In the genomic region with DNA sequence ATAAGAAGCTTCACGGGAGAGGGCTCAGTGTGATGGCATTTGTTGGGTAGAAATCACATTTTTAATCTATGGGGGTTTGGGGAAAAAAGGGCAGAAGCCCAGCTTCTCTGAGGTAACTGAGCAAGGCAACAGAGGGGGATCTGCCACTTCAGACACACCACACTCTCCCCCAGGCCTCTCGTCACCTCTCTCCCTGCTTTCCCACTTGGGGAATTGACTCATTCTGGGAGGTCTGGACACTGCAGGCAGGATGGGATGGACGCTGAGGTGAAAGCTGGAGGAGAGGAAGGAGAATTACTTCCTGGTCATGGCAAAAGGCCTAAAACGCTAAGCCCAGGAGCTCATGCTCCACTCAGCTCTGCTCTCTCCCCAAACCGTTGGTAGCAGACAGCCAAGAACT, we compare ENCODE assay signal across 9 cellular contexts. TPM values are rescaled to one million over a fixed set of nuclear protein-coding genes. Genes with fewer than 3 reads are reported as not detected.
DNase-seq lines count a peak whose midpoint lies in the region; ATAC-seq, FAIRE-seq and TF ChIP-seq lines count a peak whose summit lies in the region.
"Had no signal": no experiment of that assay in that cellular context is flagged by ENCODE, and none has a peak within 500 bp of the region (broad histone marks: within the 10 kb centered on the region; RNA-seq: fewer than 3 reads in every experiment).

No MANE protein-coding gene starts in this region.

- POLR2A ChIA-PET in activated CD4-positive, alpha-beta T cell treated with anti-CD3 and anti-CD28 coated beads, Interleukin-2, amount 10 ng/mL, durations not matched to agents 7 days and 5 days (lab: Charles Lee): no interaction called here
- POLR2A ChIA-PET in activated naive CD8-positive, alpha-beta T cell treated with anti-CD3 and anti-CD28 coated beads, Interleukin-2, amount 10 ng/mL, durations not matched to agents 7 days and 5 days (lab: Charles Lee): interaction anchor here (0.9 to 1.9 kb wide), 9 partner anchors 29 to 525 kb away, joined by 3 to 11 read pairs (median 4); a partner anchor contains a TSS

- intact Hi-C loops in kidney (cut with DNase I): no loop called here

- H3K9ac ChIP-seq in kidney (ENCODE audit: low read length in 2 of 2): peak overlapping the region in 1 of 2 donors; percentile 29

- no peak for TF ChIP-seq CTCF in kidney (IDR thresholded peaks at IDR 0.05; ENCODE audit: borderline replicate concordance, extremely low read depth, insufficient read depth)
- TF ChIP-seq CTCF in suprapubic skin (IDR thresholded peaks at IDR 0.05): no peak

- no peak for TF ChIP-seq EP300 in suprapubic skin (IDR thresholded peaks at IDR 0.05)

- DNase-seq in activated CD4-positive, alpha-beta T cell treated with anti-CD3 and anti-CD28 coated beads, Interleukin-2, amount 10 ng/mL, durations not matched to agents 7 days and 5 days: peak; percentile 16
- no peak for DNase-seq in activated CD4-positive, alpha-beta T cell treated with anti-CD3 and anti-CD28 coated beads, Interleukin-2, amount 50 U/mL, for 1 hour
- no peak for DNase-seq in activated naive CD8-positive, alpha-beta T cell treated with anti-CD3 and anti-CD28 coated beads, Interleukin-2, amount 10 ng/mL, durations not matched to agents 7 days and 5 days
- DNase-seq in kidney (no peak), suprapubic skin (ENCODE audit: low spot score in 2 of 2) (no peak), germinal center (ENCODE audit: low spot score) (no peak)
- no peak for DNase-seq in effector CD4-positive, alpha-beta T cell

- H3K27me3 Mint-ChIP-seq in activated CD4-positive, alpha-beta T cell treated with anti-CD3 and anti-CD28 coated beads, Interleukin-2, amount 10 ng/mL, durations not matched to agents 7 days and 5 days: no peaks in the 10 kb centered on the region
- no peaks in the 10 kb centered on the region for H3K27me3 Mint-ChIP-seq in activated naive CD8-positive, alpha-beta T cell treated with anti-CD3 and anti-CD28 coated beads, Interleukin-2, amount 10 ng/mL, durations not matched to agents 7 days and 5 days

- FAIRE-seq in kidney (lab: Jason Lieb, UNC): no peak

- H3K36me3 Mint-ChIP-seq in activated CD4-positive, alpha-beta T cell treated with anti-CD3 and anti-CD28 coated beads, Interleukin-2, amount 10 ng/mL, durations not matched to agents 7 days and 5 days (ENCODE audit: low read depth): peaks cover 13% of the 10 kb centered on the region
- H3K36me3 Mint-ChIP-seq in activated naive CD8-positive, alpha-beta T cell treated with anti-CD3 and anti-CD28 coated beads, Interleukin-2, amount 10 ng/mL, durations not matched to agents 7 days and 5 days: peaks cover 7% of the 10 kb centered on the region

- peak overlapping the region; percentile 94 for H3K27ac Mint-ChIP-seq in activated CD4-positive, alpha-beta T cell treated with anti-CD3 and anti-CD28 coated beads, Interleukin-2, amount 10 ng/mL, durations not matched to agents 7 days and 5 days
- H3K27ac Mint-ChIP-seq in activated naive CD8-positive, alpha-beta T cell treated with anti-CD3 and anti-CD28 coated beads, Interleukin-2, amount 10 ng/mL, durations not matched to agents 7 days and 5 days: peak overlapping the region; percentile 92

- H3K4me3 Mint-ChIP-seq in activated CD4-positive, alpha-beta T cell treated with anti-CD3 and anti-CD28 coated beads, Interleukin-2, amount 10 ng/mL, durations not matched to agents 7 days and 5 days: peak overlapping the region; percentile 33
- H3K4me3 Mint-ChIP-seq in activated naive CD8-positive, alpha-beta T cell treated with anti-CD3 and anti-CD28 coated beads, Interleukin-2, amount 10 ng/mL, durations not matched to agents 7 days and 5 days: peak overlapping the region; percentile 59

- H3K27me3 ChIP-seq in suprapubic skin: no peaks in the 10 kb centered on the region

- H3K4me1 ChIP-seq in kidney (ENCODE audit: control insufficient read depth in 1 of 2, insufficient read depth in 1 of 2, low read depth in 1 of 2, low read length in 2 of 2) (peaks cover 5 to 10% of the 10 kb centered on the region in 2 donors), suprapubic skin (peaks cover 11% of the 10 kb centered on the region)

- H3K4me1 Mint-ChIP-seq in activated CD4-positive, alpha-beta T cell treated with anti-CD3 and anti-CD28 coated beads, Interleukin-2, amount 10 ng/mL, durations not matched to agents 7 days and 5 days: peaks cover 51% of the 10 kb centered on the region
- peaks cover 37% of the 10 kb centered on the region for H3K4me1 Mint-ChIP-seq in activated naive CD8-positive, alpha-beta T cell treated with anti-CD3 and anti-CD28 coated beads, Interleukin-2, amount 10 ng/mL, durations not matched to agents 7 days and 5 days

- H3K9me3 ChIP-seq in kidney (ENCODE audit: control insufficient read depth in 1 of 2, low read length in 2 of 2): no peaks in the 10 kb centered on the region
- no peaks in the 10 kb centered on the region for H3K9me3 ChIP-seq in suprapubic skin

- no peak for ATAC-seq in activated naive CD8-positive, alpha-beta T cell treated with anti-CD3 and anti-CD28 coated beads, Interleukin-2, amount 10 ng/mL, durations not matched to agents 7 days and 5 days (ENCODE audit: low read depth)
- ATAC-seq in GM21360 (IDR thresholded peaks at IDR 0.05; ENCODE audit: unreplicated experiment): no peak

- peak overlapping the region; percentile 63 to 85 for H3K27ac ChIP-seq in kidney (ENCODE audit: low read depth in 2 of 2, low read length in 2 of 2)
- H3K27ac ChIP-seq in suprapubic skin: peak overlapping the region; percentile 53

- H3K4me3 ChIP-seq in kidney (ENCODE audit: low read length in 2 of 2): no peak overlapping the region
- H3K4me3 ChIP-seq in suprapubic skin: no peak overlapping the region
- H3K4me3 ChIP-seq: lung had no signal

- H3K36me3 ChIP-seq in kidney (ENCODE audit: control insufficient read depth in 1 of 2, insufficient read depth in 2 of 2, low read length in 2 of 2): peaks cover 0 to 2% of the 10 kb centered on the region in 2 donors
- peaks cover 4% of the 10 kb centered on the region for H3K36me3 ChIP-seq in suprapubic skin

- CTCF ChIA-PET in activated CD4-positive, alpha-beta T cell treated with anti-CD3 and anti-CD28 coated beads, Interleukin-2, amount 10 ng/mL, durations not matched to agents 7 days and 5 days (lab: Charles Lee): interaction anchor here (0.6 to 1.9 kb wide), 11 partner anchors 9 to 474 kb away, joined by 3 to 8 read pairs (median 4); a partner anchor contains a TSS

- TF ChIP-seq POLR2A in suprapubic skin (IDR thresholded peaks at IDR 0.05): no peak

- H3K9me3 Mint-ChIP-seq in activated CD4-positive, alpha-beta T cell treated with anti-CD3 and anti-CD28 coated beads, Interleukin-2, amount 10 ng/mL, durations not matched to agents 7 days and 5 days: no peaks in the 10 kb centered on the region
- H3K9me3 Mint-ChIP-seq in activated naive CD8-positive, alpha-beta T cell treated with anti-CD3 and anti-CD28 coated beads, Interleukin-2, amount 10 ng/mL, durations not matched to agents 7 days and 5 days: no peaks in the 10 kb centered on the region

- WGBS in suprapubic skin: 66% methylated on average over 5 of the region's 5 CpGs

RNA-seq across cellular contexts. Expression of a gene that starts 33.2 kb away (rescaled TPM):
- total RNA-seq in activated CD4-positive, alpha-beta T cell treated with anti-CD3 and anti-CD28 coated beads, Interleukin-2, amount 10 ng/mL, durations not matched to agents 7 days and 5 days: 1 to 10 TPM; 2.4 to 2.8 TPM
- 1 to 10 TPM; 1.6 to 1.9 TPM for total RNA-seq in activated naive CD8-positive, alpha-beta T cell treated with anti-CD3 and anti-CD28 coated beads, Interleukin-2, amount 10 ng/mL, durations not matched to agents 7 days and 5 days
- total RNA-seq in kidney (41.6 TPM), suprapubic skin (10 to 100 TPM; 11.2 to 31.5 (median 14.9) TPM)
- polyA plus RNA-seq in kidney (ENCODE audit: insufficient read depth, low read depth, low replicate concordance): 4.6 TPM
